13 cellular contexts compared by ENCODE assay signal in genomic region chr7:96589038-96589437, GRCh38.
"Had no signal": no experiment of that assay in that cellular context is flagged by ENCODE, and none has a peak within 500 bp of the region (broad histone marks: within the 10 kb centered on the region; RNA-seq: fewer than 3 reads in every experiment).

No MANE protein-coding gene starts in this region.

- ATAC-seq: activated T-helper 17 cell treated with anti-CD3 and anti-CD28 coated beads, Interleukin-2, amount 50 U/mL, for 72 hours had no signal

- H3K27me3 ChIP-seq: adrenal gland, colonic mucosa, sigmoid colon, upper lobe of left lung had no signal

- H3K4me1 ChIP-seq: adrenal gland, colonic mucosa, heart right ventricle, sigmoid colon, upper lobe of left lung had no signal

- H3K4me3 ChIP-seq: adrenal gland, colonic mucosa, heart right ventricle, sigmoid colon, upper lobe of left lung had no signal

- H3K27ac ChIP-seq: adrenal gland, colonic mucosa, heart right ventricle, sigmoid colon, upper lobe of left lung had no signal

- H3K9me3 ChIP-seq: adrenal gland, colonic mucosa, sigmoid colon, upper lobe of left lung had no signal

- DNase-seq: activated CD4-positive, alpha-beta T cell treated with anti-CD3 and anti-CD28 coated beads, Interleukin-2, amount 10 ng/mL, durations not matched to agents 7 days and 5 days; activated CD4-positive, CD25-positive, alpha-beta regulatory T cell; activated CD8-positive, alpha-beta memory T cell treated with anti-CD3 and anti-CD28 coated beads for 24 hours; activated naive CD4-positive, alpha-beta T cell treated with anti-CD3 and anti-CD28 coated beads, Interleukin-2, amount 50 U/mL, for 16 hours; adrenal gland; colonic mucosa; heart right ventricle; sigmoid colon; stimulated activated CD4-positive, alpha-beta T cell treated with anti-CD3 and anti-CD28 coated beads, Interleukin-12 subunit alpha, Interleukin-12 subunit beta, amount 100 ng/mL, for 4 hours; stimulated activated CD4-positive, alpha-beta T cell treated with anti-CD3 and anti-CD28 coated beads, Interleukin-2, amount 100 ng/mL, for 48 hours; stimulated activated naive CD4-positive, alpha-beta T cell treated with Interleukin-2 at 50 U/mL for 16 hours; upper lobe of left lung had no signal

- H3K36me3 ChIP-seq: adrenal gland, colonic mucosa, heart right ventricle, sigmoid colon, upper lobe of left lung had no signal
